Comparison of ENCODE assay signal across 14 cellular contexts in the genomic region with DNA sequence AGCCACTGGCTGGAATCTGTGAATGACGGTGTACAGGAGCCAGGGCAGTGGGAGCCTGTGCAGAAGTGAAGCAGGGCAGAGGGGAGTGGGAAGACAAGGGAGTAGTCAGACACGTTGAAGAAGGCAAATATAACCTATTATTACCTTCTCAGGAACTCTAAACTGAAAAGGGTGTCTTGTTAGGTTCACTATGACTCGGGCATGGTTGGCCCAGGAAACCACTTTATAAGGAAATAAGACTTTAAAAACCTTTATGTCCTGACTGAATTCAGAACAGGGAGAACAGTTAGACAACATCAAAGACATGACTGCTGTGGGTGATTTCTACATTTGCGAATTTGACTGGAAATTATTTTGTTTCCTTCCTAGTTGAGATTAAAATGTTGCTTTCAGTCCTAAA.
"Had no signal": no experiment of that assay in that cellular context is flagged by ENCODE, and none has a peak within 500 bp of the region (broad histone marks: within the 10 kb centered on the region; RNA-seq: fewer than 3 reads in every experiment).

No MANE protein-coding gene starts in this region.

- H3K27ac Mint-ChIP-seq: activated B cell treated with CpG ODN at 0.5 μM for 24 hours; memory B cell; neural progenitor cell; T-helper 1 cell treated with Interleukin-12 subunit alpha and Interleukin-12 subunit beta and Interleukin-4 antibody, amounts not matched to agents 30 μg/mL and 1 μg/mL, for 36 hours had no signal

- H3K27me3 ChIP-seq: hepatocyte, neural progenitor cell, upper lobe of left lung had no signal

- H3K9me3 Mint-ChIP-seq: activated B cell treated with CpG ODN at 0.5 μM for 24 hours; memory B cell; neural progenitor cell; T-helper 1 cell treated with Interleukin-12 subunit alpha and Interleukin-12 subunit beta and Interleukin-4 antibody, amounts not matched to agents 30 μg/mL and 1 μg/mL, for 36 hours had no signal

- H3K27ac ChIP-seq: hepatocyte, left ventricle myocardium inferior, neural progenitor cell, parathyroid adenoma, upper lobe of left lung had no signal

- H3K27me3 Mint-ChIP-seq: activated B cell treated with CpG ODN at 0.5 μM for 24 hours had no signal

- H3K4me1 Mint-ChIP-seq: activated B cell treated with CpG ODN at 0.5 μM for 24 hours, neural progenitor cell had no signal

- DNase-seq: activated B cell treated with CpG ODN at 0.5 μM for 24 hours; activated naive CD4-positive, alpha-beta T cell treated with Interleukin-2 at 50 U/mL for 16 hours; anterior cingulate cortex; kidney; left ventricle myocardium inferior; stimulated activated naive CD4-positive, alpha-beta T cell; upper lobe of left lung had no signal

- H3K9me3 ChIP-seq: left ventricle myocardium inferior, upper lobe of left lung had no signal

- H3K36me3 ChIP-seq: left ventricle myocardium inferior, neural progenitor cell, upper lobe of left lung had no signal

- H3K9ac ChIP-seq: neural progenitor cell, parathyroid adenoma had no signal

- ATAC-seq: Right ventricle myocardium inferior, SK-N-SH treated with all-trans-retinoic acid at 6 μM for 48 hours had no signal

- H3K36me3 Mint-ChIP-seq: neural progenitor cell had no signal

- H3K4me2 ChIP-seq: hepatocyte, neural progenitor cell had no signal

- H2AFZ ChIP-seq: hepatocyte, neural progenitor cell, parathyroid adenoma had no signal

- H3K4me3 ChIP-seq: hepatocyte, left ventricle myocardium inferior, neural progenitor cell, upper lobe of left lung had no signal

- H3K4me1 ChIP-seq: left ventricle myocardium inferior, neural progenitor cell, parathyroid adenoma, upper lobe of left lung had no signal

- H3K4me3 Mint-ChIP-seq: activated B cell treated with CpG ODN at 0.5 μM for 24 hours; memory B cell; neural progenitor cell; T-helper 1 cell treated with Interleukin-12 subunit alpha and Interleukin-12 subunit beta and Interleukin-4 antibody, amounts not matched to agents 30 μg/mL and 1 μg/mL, for 36 hours had no signal
